ENCODE assay signal across 8 cellular contexts in the genomic region with DNA sequence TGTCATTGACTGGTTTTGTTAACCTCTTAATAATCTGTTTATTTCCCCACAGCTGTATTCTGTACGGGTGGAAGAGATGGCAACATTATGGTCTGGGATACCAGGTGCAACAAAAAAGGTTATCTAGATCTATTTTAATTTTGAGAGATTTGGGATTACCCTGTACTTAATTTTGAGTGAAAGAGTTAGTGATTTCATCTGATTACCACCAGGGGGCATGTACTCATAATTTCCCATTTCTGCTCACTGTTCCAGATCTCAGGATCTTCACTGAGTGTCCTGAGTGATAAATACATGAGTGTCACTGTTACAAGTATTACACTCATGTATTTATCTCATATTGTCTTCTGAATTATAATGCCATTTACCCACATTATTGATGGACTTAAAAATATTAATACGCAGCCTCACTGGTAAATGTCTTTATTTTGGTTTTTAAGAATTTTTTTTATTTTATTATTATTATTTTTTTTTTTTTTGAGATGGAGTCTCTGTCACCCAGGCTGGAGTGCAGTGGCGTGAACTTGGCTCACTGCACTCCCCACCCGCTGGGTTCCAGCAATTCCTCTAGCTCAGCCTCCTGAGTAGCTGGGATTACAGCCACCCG. TPM values are rescaled to one million over a fixed set of nuclear protein-coding genes. Genes with fewer than 3 reads are reported as not detected.
DNase-seq lines count a peak whose midpoint lies in the region; ATAC-seq and TF ChIP-seq lines count a peak whose summit lies in the region.

No MANE protein-coding gene starts in this region.

- no peaks in the 10 kb centered on the region for H3K9me3 Mint-ChIP-seq in activated naive CD8-positive, alpha-beta T cell treated with anti-CD3 and anti-CD28 coated beads, Interleukin-2, amount 50 U/mL, for 24 hours

- peak in 1 of 3 donors; percentile 15 for TF ChIP-seq CTCF in omental fat pad (IDR thresholded peaks at IDR 0.05)

- H3K27me3 Mint-ChIP-seq in activated naive CD8-positive, alpha-beta T cell treated with anti-CD3 and anti-CD28 coated beads, Interleukin-2, amount 50 U/mL, for 24 hours, result no peaks in the 10 kb centered on the region

- no peak overlapping the region for H3K27ac Mint-ChIP-seq in activated naive CD8-positive, alpha-beta T cell treated with anti-CD3 and anti-CD28 coated beads, Interleukin-2, amount 50 U/mL, for 24 hours

- no peaks in the 10 kb centered on the region for H3K4me1 Mint-ChIP-seq in activated naive CD8-positive, alpha-beta T cell treated with anti-CD3 and anti-CD28 coated beads, Interleukin-2, amount 50 U/mL, for 24 hours

- ATAC-seq in omental fat pad (ENCODE audit: low FRiP score), result peak; percentile 59
- no peak for ATAC-seq in HG02852 (IDR thresholded peaks at IDR 0.05; ENCODE audit: unreplicated experiment)
- no peak for ATAC-seq in activated naive CD8-positive, alpha-beta T cell treated with anti-CD3 and anti-CD28 coated beads, Interleukin-2, amount 50 U/mL, for 24 hours

- peak; percentile 82 for DNase-seq in DMS53 (lab: John Stamatoyannopoulos, UW)
- peak; percentile 46 for DNase-seq in LHCN-M2 (ENCODE audit: low read depth)
- DNase-seq in SK-N-DZ (ENCODE audit: low spot score), result peak; percentile 40
- peak; percentile 44 for DNase-seq in fibroblast of gingiva (ENCODE audit: low read depth)
- no peak for DNase-seq in omental fat pad (ENCODE audit: low spot score)
- DNase-seq in stimulated activated CD4-positive, alpha-beta T cell treated with anti-CD3 and anti-CD28 coated beads, Interleukin-4, amount 100 ng/mL, for 24 hours, result no peak
- DNase-seq in activated naive CD8-positive, alpha-beta T cell treated with anti-CD3 and anti-CD28 coated beads, Interleukin-2, amount 50 U/mL, for 24 hours, result no peak

- H3K4me3 Mint-ChIP-seq in activated naive CD8-positive, alpha-beta T cell treated with anti-CD3 and anti-CD28 coated beads, Interleukin-2, amount 50 U/mL, for 24 hours, result no peak overlapping the region

- peaks cover 57% of the 10 kb centered on the region for H3K36me3 Mint-ChIP-seq in activated naive CD8-positive, alpha-beta T cell treated with anti-CD3 and anti-CD28 coated beads, Interleukin-2, amount 50 U/mL, for 24 hours (ENCODE audit: low read depth)

RNA-seq across cellular contexts. Expression of a gene that starts 27.4 kb away (rescaled TPM):
- total RNA-seq in LHCN-M2 (2014; rRNA removed) (38.5 and 40.1 TPM in 2 replicates), omental fat pad (1 to 10 TPM in 1 of 4 donors, under 1 TPM in 3; 0.60 to 1.4 (median 0.77) TPM)
- 16.5 TPM for polyA plus RNA-seq in LHCN-M2 (2012)
- 48.3 and 50.2 TPM in 2 replicates for polyA plus RNA-seq in SK-N-DZ (2014; cell fraction: cytosol; rRNA removed)
- 31.3 and 34.2 TPM in 2 replicates for polyA plus RNA-seq in SK-N-DZ (2014; cell fraction: nucleus; rRNA removed)

RNA-seq across cellular contexts. Expression of a gene that starts 27.6 kb away (rescaled TPM):
- total RNA-seq in LHCN-M2 (2014; rRNA removed) (15.0 and 17.7 TPM in 2 replicates), omental fat pad (10 to 100 TPM in 2 of 4 donors, 1 to 10 TPM in 2; 6.7 to 11.0 (median 9.5) TPM)
- polyA plus RNA-seq in LHCN-M2 (2012), result 8.3 TPM
- polyA plus RNA-seq in SK-N-DZ (2014; cell fraction: cytosol; rRNA removed), result 19.0 and 19.7 TPM in 2 replicates
- 19.9 and 24.6 TPM in 2 replicates for polyA plus RNA-seq in SK-N-DZ (2014; cell fraction: nucleus; rRNA removed)

Comparison
In these comparisons a context has a peak if more than half of its experiments do, and no peak if none do; other contexts are left out.
1. DNase-seq: peak in DMS53 (single experiment), LHCN-M2 (single experiment), SK-N-DZ (single experiment) and fibroblast of gingiva (single experiment); none in omental fat pad (single experiment), stimulated activated CD4-positive, alpha-beta T cell treated with anti-CD3 and anti-CD28 coated beads, Interleukin-4, amount 100 ng/mL, for 24 hours (single experiment) and activated naive CD8-positive, alpha-beta T cell treated with anti-CD3 and anti-CD28 coated beads, Interleukin-2, amount 50 U/mL, for 24 hours (single experiment).
2. RNA of a gene that starts 27.4 kb away (total RNA-seq): 38.5 to 40.1 TPM in LHCN-M2; 0.60 to 1.4 TPM in omental fat pad; every median in the first group is over 10 times any median in the second.